ENCODE assay signal across 23 cellular contexts in the genomic region with DNA sequence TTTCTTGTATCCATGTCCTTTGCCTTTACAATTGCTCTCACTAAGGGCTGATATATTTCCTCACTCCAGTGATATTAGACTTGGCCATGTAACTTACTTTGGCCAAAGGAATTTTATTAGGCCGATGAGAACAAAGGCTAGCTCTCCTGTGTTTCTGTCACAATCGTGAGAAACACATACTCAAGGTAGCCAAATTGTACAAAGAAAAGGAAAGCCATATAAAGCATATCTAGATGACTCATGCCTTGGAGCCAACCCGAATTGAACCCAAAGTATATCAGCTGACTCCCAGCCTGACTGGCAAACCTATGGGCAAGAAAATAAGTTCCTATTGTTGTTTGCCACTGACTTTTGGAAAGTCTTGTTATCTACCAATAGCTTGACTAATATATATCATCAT.
"Had no signal": no experiment of that assay in that cellular context is flagged by ENCODE, and none has a peak within 500 bp of the region (broad histone marks: within the 10 kb centered on the region; RNA-seq: fewer than 3 reads in every experiment).

No MANE protein-coding gene starts in this region.

- DNase-seq: IMR-90, Karpas-422, KG1, MV-4-11, NCI-H1048, NCI-H1105, NCI-H1417, NCI-H1436 treated with DMSO at 0.1 percent for 48 hours, NCI-H1694, NCI-H187 treated with DMSO at 0.1 percent for 48 hours, NCI-H2029 treated with DMSO at 0.1 percent for 48 hours, NCI-H2171 treated with DMSO at 0.1 percent for 48 hours, NCI-H345, NCI-H524, NCI-H526 treated with DMSO at 0.1 percent for 48 hours, NCI-H774, PC-3, SHP77, SK-N-SH, SW 1271, T-cell had no signal

- ATAC-seq: HepG2, Panc1, PC-3, T-cell had no signal
